ENCODE assay signal across 16 cellular contexts in the genomic region with DNA sequence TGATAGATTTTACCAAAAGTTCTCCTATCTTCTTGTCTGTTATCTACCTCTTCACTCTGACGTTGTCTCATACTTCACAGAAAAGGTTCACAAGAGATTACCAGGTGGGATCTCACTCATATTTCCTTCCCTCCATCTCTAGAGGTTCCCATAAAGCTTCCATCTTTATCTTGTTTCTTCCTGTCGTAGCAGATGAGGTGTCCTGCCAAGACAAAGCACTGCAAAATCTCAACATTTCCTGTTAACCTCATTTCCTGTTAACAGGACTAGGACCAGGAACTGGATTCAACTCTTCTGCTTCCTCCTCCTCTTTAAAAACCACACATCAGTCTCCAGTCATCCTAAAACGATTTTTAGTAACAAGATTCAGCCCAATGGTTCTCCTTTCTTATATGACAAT.
"Had no signal": no experiment of that assay in that cellular context is flagged by ENCODE, and none has a peak within 500 bp of the region (broad histone marks: within the 10 kb centered on the region; RNA-seq: fewer than 3 reads in every experiment).

No MANE protein-coding gene starts in this region.

- H3K4me3 ChIP-seq: dorsolateral prefrontal cortex, heart left ventricle, lower lobe of right lung, spleen, upper lobe of right lung had no signal

- H3K27ac ChIP-seq: dorsolateral prefrontal cortex, heart left ventricle, lower lobe of right lung, upper lobe of right lung had no signal

- H3K27me3 ChIP-seq: dorsolateral prefrontal cortex, heart left ventricle, spleen, upper lobe of right lung had no signal

- H3K4me1 ChIP-seq: heart left ventricle, lower lobe of right lung, spleen, upper lobe of right lung had no signal

- H3K27ac Mint-ChIP-seq: activated CD4-positive, alpha-beta memory T cell treated with anti-CD3 and anti-CD28 coated beads for 36 hours; activated naive CD8-positive, alpha-beta T cell treated with anti-CD3 and anti-CD28 coated beads for 36 hours; effector memory CD8-positive, alpha-beta T cell; progenitor cell of endocrine pancreas had no signal

- H3K9me3 ChIP-seq: heart left ventricle, lower lobe of right lung, upper lobe of right lung had no signal

- H3K4me1 Mint-ChIP-seq: central memory CD8-positive, alpha-beta T cell had no signal

- H3K36me3 Mint-ChIP-seq: activated CD4-positive, alpha-beta memory T cell treated with anti-CD3 and anti-CD28 coated beads for 36 hours; activated naive CD8-positive, alpha-beta T cell treated with anti-CD3 and anti-CD28 coated beads for 36 hours had no signal

- ATAC-seq: effector memory CD8-positive, alpha-beta T cell; heart left ventricle; left colon; lower lobe of right lung; naive thymus-derived CD4-positive, alpha-beta T cell; stimulated activated naive CD8-positive, alpha-beta T cell treated with anti-CD3 and anti-CD28 coated beads, Interleukin-15, Interleukin-2, amounts not matched to agents 100 U/mL and 50 U/mL, for 24 hours; upper lobe of right lung had no signal

- DNase-seq: activated CD4-positive, alpha-beta memory T cell treated with anti-CD3 and anti-CD28 coated beads for 36 hours; activated CD4-positive, alpha-beta T cell treated with anti-CD3 and anti-CD28 coated beads for 48 hours; activated gamma-delta T cell; activated naive CD8-positive, alpha-beta T cell treated with anti-CD3 and anti-CD28 coated beads for 36 hours; dorsolateral prefrontal cortex; effector memory CD8-positive, alpha-beta T cell; heart left ventricle; left colon; lower lobe of right lung; naive thymus-derived CD4-positive, alpha-beta T cell; spleen; stimulated activated CD4-positive, alpha-beta T cell treated with anti-CD3 and anti-CD28 coated beads, Interleukin-4, amount 100 ng/mL, for 1 hour; stimulated activated naive CD8-positive, alpha-beta T cell treated with anti-CD3 and anti-CD28 coated beads, Interleukin-15, Interleukin-2, amounts not matched to agents 100 U/mL and 50 U/mL, for 24 hours; upper lobe of right lung had no signal

- H3K4me3 Mint-ChIP-seq: activated CD4-positive, alpha-beta memory T cell treated with anti-CD3 and anti-CD28 coated beads for 36 hours; activated naive CD8-positive, alpha-beta T cell treated with anti-CD3 and anti-CD28 coated beads for 36 hours; central memory CD8-positive, alpha-beta T cell; effector memory CD8-positive, alpha-beta T cell had no signal

- H3K9me3 Mint-ChIP-seq: activated CD4-positive, alpha-beta memory T cell treated with anti-CD3 and anti-CD28 coated beads for 36 hours had no signal

- H3K27me3 Mint-ChIP-seq: activated CD4-positive, alpha-beta memory T cell treated with anti-CD3 and anti-CD28 coated beads for 36 hours; activated naive CD8-positive, alpha-beta T cell treated with anti-CD3 and anti-CD28 coated beads for 36 hours; central memory CD8-positive, alpha-beta T cell; effector memory CD8-positive, alpha-beta T cell; progenitor cell of endocrine pancreas had no signal

- H3K36me3 ChIP-seq: heart left ventricle, lower lobe of right lung, spleen, upper lobe of right lung had no signal
